In the genomic region with DNA sequence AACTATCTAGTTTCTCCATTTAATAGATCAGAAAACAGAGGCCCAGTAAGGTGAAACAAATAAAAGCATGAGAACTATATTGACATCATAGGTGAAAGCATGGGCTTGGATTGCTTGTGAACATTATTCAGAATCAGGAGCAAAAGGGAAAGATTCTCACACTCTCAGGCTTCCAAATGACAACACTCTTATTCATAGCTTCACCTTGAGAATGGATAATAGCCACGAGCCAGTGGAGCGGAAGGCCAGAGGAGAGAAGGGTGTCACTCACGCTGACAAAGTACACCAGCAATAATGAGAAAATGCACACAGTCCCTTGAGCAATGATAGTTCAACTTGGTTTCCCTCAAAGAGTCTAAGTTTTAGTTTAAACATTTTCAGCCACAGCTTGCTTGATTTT, we compare ENCODE assay signal across 35 cellular contexts.
"Had no signal": no experiment of that assay in that cellular context is flagged by ENCODE, and none has a peak within 500 bp of the region (broad histone marks: within the 10 kb centered on the region; RNA-seq: fewer than 3 reads in every experiment).

No MANE protein-coding gene starts in this region.

- H3K4me1 ChIP-seq: adrenal gland, body of pancreas, breast epithelium, Peyer's patch had no signal

- H3K36me3 ChIP-seq: adrenal gland, breast epithelium, Peyer's patch had no signal

- DNase-seq: activated B cell treated with CpG ODN at 0.5 μM for 24 hours; activated CD4-positive, alpha-beta memory T cell treated with anti-CD3 and anti-CD28 coated beads for 36 hours; activated CD4-positive, alpha-beta T cell treated with anti-CD3 and anti-CD28 coated beads for 4 hours; activated CD4-positive, alpha-beta T cell treated with anti-CD3 and anti-CD28 coated beads, Interleukin-2, amount 50 U/mL, for 1 hour; activated CD4-positive, CD25-positive, alpha-beta regulatory T cell treated with anti-CD3 and anti-CD28 coated beads, Interleukin-2, amount 50 U/mL, for 72 hours; activated CD8-positive, alpha-beta memory T cell treated with anti-CD3 and anti-CD28 coated beads, Interleukin-2, amount 50 U/mL, for 4 hours; activated gamma-delta T cell treated with Interleukin-2 at 50 U/mL for 16 hours; activated naive CD4-positive, alpha-beta T cell treated with anti-CD3 and anti-CD28 coated beads for 36 hours; activated T-cell treated with anti-CD3 and anti-CD28 coated beads for 4 hours; activated T-cell treated with anti-CD3 and anti-CD28 coated beads, Interleukin-2, amount 50 U/mL, for 4 hours; adrenal gland; body of pancreas; NCI-H1092 treated with DMSO at 0.1 percent for 48 hours; NCI-H1417 treated with DMSO at 0.1 percent for 48 hours; NCI-H187 treated with DMSO at 0.1 percent for 48 hours; NCI-H2081; NCI-H2171 treated with DMSO at 0.1 percent for 48 hours; NCI-H226; NCI-H524 treated with DMSO at 0.1 percent for 48 hours; NK-92 treated with Interleukin-12 subunit alpha and Interleukin-12 subunit beta, amount 100 ng/mL, for 24 hours; PC-3; Peyer's patch; SIG-M5; SW 1271; T-helper 1 cell; T-helper 2 cell; T-helper 9 cell had no signal

- H3K4me1 Mint-ChIP-seq: activated B cell treated with CpG ODN at 0.5 μM for 24 hours had no signal

- H3K4me3 ChIP-seq: adrenal gland, body of pancreas, breast epithelium, Peyer's patch had no signal

- H3K9me3 ChIP-seq: adrenal gland, body of pancreas, Peyer's patch had no signal

- H3K27me3 Mint-ChIP-seq: activated B cell treated with CpG ODN at 0.5 μM for 24 hours; activated CD4-positive, alpha-beta memory T cell treated with anti-CD3 and anti-CD28 coated beads for 36 hours had no signal

- H3K36me3 Mint-ChIP-seq: activated CD4-positive, alpha-beta memory T cell treated with anti-CD3 and anti-CD28 coated beads for 36 hours; activated naive CD4-positive, alpha-beta T cell treated with anti-CD3 and anti-CD28 coated beads, Interleukin-2, amount 50 U/mL, for 72 hours had no signal

- H3K27ac Mint-ChIP-seq: activated B cell treated with CpG ODN at 0.5 μM for 24 hours; activated CD4-positive, alpha-beta memory T cell treated with anti-CD3 and anti-CD28 coated beads for 36 hours; activated naive CD4-positive, alpha-beta T cell treated with anti-CD3 and anti-CD28 coated beads for 36 hours; activated T-helper 1 cell treated with anti-CD3 and anti-CD28 coated beads, Interleukin-12 subunit alpha, Interleukin-12 subunit beta, Interleukin-2, Interleukin-4 antibody, amounts not matched to agents 30 ng/mL and 10 ng/mL and 1 ng/mL, durations not matched to agents 14 hours and 24 hours and 36 hours had no signal

- H3K4me3 Mint-ChIP-seq: activated B cell treated with CpG ODN at 0.5 μM for 24 hours; activated CD4-positive, alpha-beta memory T cell treated with anti-CD3 and anti-CD28 coated beads for 36 hours; activated naive CD4-positive, alpha-beta T cell treated with anti-CD3 and anti-CD28 coated beads for 36 hours; activated T-cell treated with anti-CD3 and anti-CD28 coated beads, Interleukin-2, amount 50 U/mL, for 4 hours; activated T-helper 1 cell treated with anti-CD3 and anti-CD28 coated beads, Interleukin-12 subunit alpha, Interleukin-12 subunit beta, Interleukin-2, Interleukin-4 antibody, amounts not matched to agents 30 ng/mL and 10 ng/mL and 1 ng/mL, durations not matched to agents 14 hours and 24 hours and 36 hours had no signal

- FAIRE-seq: astrocyte had no signal

- ATAC-seq: activated naive CD4-positive, alpha-beta T cell treated with anti-CD3 and anti-CD28 coated beads, Interleukin-2, amount 50 U/mL, for 72 hours; activated T-cell treated with anti-CD3 and anti-CD28 coated beads, Interleukin-2, amount 50 U/mL, for 4 hours; body of pancreas; PC-3; Right ventricle myocardium inferior; SK-N-SH treated with all-trans-retinoic acid at 6 μM for 48 hours had no signal

- H3K27me3 ChIP-seq: adrenal gland, body of pancreas, breast epithelium, Peyer's patch had no signal

- H3K27ac ChIP-seq: adrenal gland, body of pancreas, breast epithelium, Peyer's patch, RWPE1, VCaP had no signal
